Comparison of ENCODE assay signal across 19 cellular contexts in the genomic region with DNA sequence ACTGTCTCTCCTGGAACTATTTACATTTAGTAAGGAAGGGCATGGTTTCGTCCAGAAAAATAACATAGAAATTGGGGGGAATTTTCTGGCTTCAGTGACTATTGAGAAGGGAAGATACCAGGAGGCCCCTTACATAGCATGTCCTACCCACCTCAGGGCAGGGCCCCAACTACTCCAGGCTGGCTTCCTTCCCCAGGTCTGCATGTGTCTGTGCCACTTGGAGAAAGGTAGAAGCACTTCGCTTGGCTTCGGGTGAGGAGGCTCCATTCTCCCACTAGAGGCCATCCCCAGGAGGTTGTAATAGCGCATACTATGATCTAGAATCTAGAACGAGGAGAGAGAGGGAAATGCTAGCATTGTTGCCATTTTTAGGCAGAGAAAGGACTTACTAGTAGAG.
"Had no signal": no experiment of that assay in that cellular context is flagged by ENCODE, and none has a peak within 500 bp of the region (broad histone marks: within the 10 kb centered on the region; RNA-seq: fewer than 3 reads in every experiment).

No MANE protein-coding gene starts in this region.

- H3K9me3 Mint-ChIP-seq: activated B cell treated with CpG ODN at 0.5 μM for 24 hours; activated CD4-positive, alpha-beta memory T cell treated with anti-CD3 and anti-CD28 coated beads for 36 hours; activated naive CD4-positive, alpha-beta T cell treated with anti-CD3 and anti-CD28 coated beads, Interleukin-2, amount 10 ng/mL, durations not matched to agents 7 days and 5 days; activated T-cell treated with anti-CD3 and anti-CD28 coated beads, Interleukin-2, amount 50 U/mL, for 4 hours; activated T-helper 1 cell treated with anti-CD3 and anti-CD28 coated beads, Interleukin-12 subunit alpha, Interleukin-12 subunit beta, Interleukin-2, Interleukin-4 antibody, amounts not matched to agents 30 ng/mL and 10 ng/mL and 1 ng/mL, durations not matched to agents 14 hours and 24 hours and 36 hours; central memory CD8-positive, alpha-beta T cell; T-cell had no signal

- DNase-seq: KG1, NCI-H1048, NCI-H1105 treated with DMSO at 0.1 percent for 48 hours, NCI-H1436, NCI-H446 treated with DMSO at 0.1 percent for 48 hours had no signal

- H3K27me3 Mint-ChIP-seq: activated B cell treated with CpG ODN at 0.5 μM for 24 hours; activated CD4-positive, alpha-beta memory T cell treated with anti-CD3 and anti-CD28 coated beads for 36 hours; activated naive CD8-positive, alpha-beta T cell; T-cell had no signal

- H3K27me3 ChIP-seq: brain microvascular endothelial cell, MG63 had no signal

- H3K4me1 Mint-ChIP-seq: central memory CD8-positive, alpha-beta T cell; T-helper 17 cell had no signal

- H3K36me3 ChIP-seq: brain microvascular endothelial cell, MG63, SJCRH30 had no signal

- H3K36me3 Mint-ChIP-seq: activated CD4-positive, alpha-beta memory T cell treated with anti-CD3 and anti-CD28 coated beads for 36 hours; activated naive CD4-positive, alpha-beta T cell treated with anti-CD3 and anti-CD28 coated beads, Interleukin-2, amount 10 ng/mL, durations not matched to agents 7 days and 5 days; activated naive CD8-positive, alpha-beta T cell; T-cell had no signal

- H3K4me3 ChIP-seq: MG63, SJCRH30, SK-N-MC had no signal

- H3K27ac ChIP-seq: brain microvascular endothelial cell, SJCRH30, SK-N-MC, VCaP had no signal

- H3K4me1 ChIP-seq: SJCRH30 had no signal

- H3K27ac Mint-ChIP-seq: activated B cell treated with CpG ODN at 0.5 μM for 24 hours; activated CD4-positive, alpha-beta memory T cell treated with anti-CD3 and anti-CD28 coated beads for 36 hours; activated naive CD4-positive, alpha-beta T cell treated with anti-CD3 and anti-CD28 coated beads, Interleukin-2, amount 10 ng/mL, durations not matched to agents 7 days and 5 days; activated naive CD8-positive, alpha-beta T cell; activated T-helper 1 cell treated with anti-CD3 and anti-CD28 coated beads, Interleukin-12 subunit alpha, Interleukin-12 subunit beta, Interleukin-2, Interleukin-4 antibody, amounts not matched to agents 30 ng/mL and 10 ng/mL and 1 ng/mL, durations not matched to agents 14 hours and 24 hours and 36 hours; T-cell; T-helper 17 cell had no signal

- H3K9me3 ChIP-seq: MG63, SJCRH30 had no signal

- H3K4me3 Mint-ChIP-seq: activated B cell treated with CpG ODN at 0.5 μM for 24 hours; activated CD4-positive, alpha-beta memory T cell treated with anti-CD3 and anti-CD28 coated beads for 36 hours; activated naive CD4-positive, alpha-beta T cell treated with anti-CD3 and anti-CD28 coated beads, Interleukin-2, amount 10 ng/mL, durations not matched to agents 7 days and 5 days; activated naive CD8-positive, alpha-beta T cell; activated T-helper 1 cell treated with anti-CD3 and anti-CD28 coated beads, Interleukin-12 subunit alpha, Interleukin-12 subunit beta, Interleukin-2, Interleukin-4 antibody, amounts not matched to agents 30 ng/mL and 10 ng/mL and 1 ng/mL, durations not matched to agents 14 hours and 24 hours and 36 hours; central memory CD8-positive, alpha-beta T cell; T-cell; T-helper 17 cell had no signal
